In genomic region chr15:90930861-90931629, GRCh38 we compare ENCODE assay signal across 8 cellular contexts. TPM values are rescaled to one million over a fixed set of nuclear protein-coding genes. Genes with fewer than 3 reads are reported as not detected.
A peak's percentile ranks its signal among the peaks of the same experiment; 100 is the strongest.
DNase-seq lines count a peak whose midpoint lies in the region; ATAC-seq and TF ChIP-seq lines count a peak whose summit lies in the region.

No MANE protein-coding gene starts in this region.

- H3K27me3 Mint-ChIP-seq in T-helper 1 cell treated with Interleukin-12 subunit alpha and Interleukin-12 subunit beta and Interleukin-4 antibody, amounts not matched to agents 30 μg/mL and 1 μg/mL, for 36 hours (ENCODE audit: low read depth): no peaks in the 10 kb centered on the region
- H3K27me3 Mint-ChIP-seq in stimulated activated memory B cell treated with anti-CD40 and anti-IgM and Interleukin-4, amounts not matched to agents 10 μg/mL and 1 μg/mL and 100 μg/mL, for 72 hours: no peaks in the 10 kb centered on the region

- no peaks in the 10 kb centered on the region for H3K9me3 Mint-ChIP-seq in T-helper 1 cell treated with Interleukin-12 subunit alpha and Interleukin-12 subunit beta and Interleukin-4 antibody, amounts not matched to agents 30 μg/mL and 1 μg/mL, for 36 hours
- no peaks in the 10 kb centered on the region for H3K9me3 Mint-ChIP-seq in stimulated activated memory B cell treated with anti-CD40 and anti-IgM and Interleukin-4, amounts not matched to agents 10 μg/mL and 1 μg/mL and 100 μg/mL, for 72 hours

- DNase-seq in T-helper 1 cell: no peak
- peak; percentile 11 for DNase-seq in SW480 (ENCODE audit: low spot score)
- DNase-seq in fibroblast of the aortic adventitia (ENCODE audit: low read depth): peak; percentile 35
- no peak for DNase-seq in iPS-NIHi11 (ENCODE audit: low spot score)
- no peak for DNase-seq in hippocampal formation (lab: John Stamatoyannopoulos, UW)

- H3K4me3 ChIP-seq in fibroblast of the aortic adventitia (ENCODE audit: low read depth, low read length): peak overlapping the region; percentile 74

- peak overlapping the region; percentile 98 for H3K4me3 Mint-ChIP-seq in T-helper 1 cell treated with Interleukin-12 subunit alpha and Interleukin-12 subunit beta and Interleukin-4 antibody, amounts not matched to agents 30 μg/mL and 1 μg/mL, for 36 hours
- H3K4me3 Mint-ChIP-seq in stimulated activated memory B cell treated with anti-CD40 and anti-IgM and Interleukin-4, amounts not matched to agents 10 μg/mL and 1 μg/mL and 100 μg/mL, for 72 hours: peak overlapping the region; percentile 97

- peaks cover 5% of the 10 kb centered on the region for H3K36me3 Mint-ChIP-seq in T-helper 1 cell treated with Interleukin-12 subunit alpha and Interleukin-12 subunit beta and Interleukin-4 antibody, amounts not matched to agents 30 μg/mL and 1 μg/mL, for 36 hours (ENCODE audit: low read depth)
- H3K36me3 Mint-ChIP-seq in stimulated activated memory B cell treated with anti-CD40 and anti-IgM and Interleukin-4, amounts not matched to agents 10 μg/mL and 1 μg/mL and 100 μg/mL, for 72 hours: peaks cover 1% of the 10 kb centered on the region

- H3K27ac Mint-ChIP-seq in T-helper 1 cell treated with Interleukin-12 subunit alpha and Interleukin-12 subunit beta and Interleukin-4 antibody, amounts not matched to agents 30 μg/mL and 1 μg/mL, for 36 hours: peak overlapping the region; percentile 100
- peak overlapping the region; percentile 96 for H3K27ac Mint-ChIP-seq in stimulated activated memory B cell treated with anti-CD40 and anti-IgM and Interleukin-4, amounts not matched to agents 10 μg/mL and 1 μg/mL and 100 μg/mL, for 72 hours

- TF ChIP-seq CTCF in fibroblast of the aortic adventitia (IDR thresholded peaks at IDR 0.05; ENCODE audit: insufficient read depth, low read length): no peak

- H3K4me1 Mint-ChIP-seq in T-helper 1 cell treated with Interleukin-12 subunit alpha and Interleukin-12 subunit beta and Interleukin-4 antibody, amounts not matched to agents 30 μg/mL and 1 μg/mL, for 36 hours (ENCODE audit: low read depth): peaks cover 43% of the 10 kb centered on the region
- peaks cover 38% of the 10 kb centered on the region for H3K4me1 Mint-ChIP-seq in stimulated activated memory B cell treated with anti-CD40 and anti-IgM and Interleukin-4, amounts not matched to agents 10 μg/mL and 1 μg/mL and 100 μg/mL, for 72 hours

- ATAC-seq in stimulated activated memory B cell treated with anti-CD40 and anti-IgM and Interleukin-4, amounts not matched to agents 10 μg/mL and 1 μg/mL and 100 μg/mL, for 72 hours: no peak
- ATAC-seq in HG03432 (IDR thresholded peaks at IDR 0.05; ENCODE audit: unreplicated experiment): no peak

RNA-seq across cellular contexts. Expression of gene HDDC3, which starts 1.3 kb away (rescaled TPM):
- total RNA-seq in fibroblast of the aortic adventitia (ENCODE audit: low replicate concordance): 4.3 and 12.9 TPM in 2 replicates

RNA-seq across cellular contexts. Expression of gene UNC45A, which starts 4.0 kb away (rescaled TPM):
- 66.5 and 75.6 TPM in 2 replicates for total RNA-seq in fibroblast of the aortic adventitia (ENCODE audit: low replicate concordance)

RNA-seq across cellular contexts. Expression of gene RCCD1, which starts 23.6 kb away (rescaled TPM):
- 10.1 and 22.7 TPM in 2 replicates for total RNA-seq in fibroblast of the aortic adventitia (ENCODE audit: low replicate concordance)

RNA-seq across cellular contexts. Expression of gene MAN2A2, which starts 27.9 kb away (rescaled TPM):
- 5.2 and 11.0 TPM in 2 replicates for total RNA-seq in fibroblast of the aortic adventitia (ENCODE audit: low replicate concordance)

RNA-seq across cellular contexts. Expression of gene FES, which starts 46.7 kb away (rescaled TPM):
- 19.0 and 23.1 TPM in 2 replicates for total RNA-seq in fibroblast of the aortic adventitia (ENCODE audit: low replicate concordance)

Comparison
In these comparisons a context has a peak if more than half of its experiments do, and no peak if none do; other contexts are left out.
1. DNase-seq: peak in SW480 (single experiment) and fibroblast of the aortic adventitia (single experiment); none in T-helper 1 cell (0 of 5), iPS-NIHi11 (single experiment) and hippocampal formation (0 of 2).